15 cellular contexts compared by ENCODE assay signal in genomic region chr4:110669663-110670062, GRCh38. TPM values are rescaled to one million over a fixed set of nuclear protein-coding genes. Genes with fewer than 3 reads are reported as not detected.
DNase-seq lines count a peak whose midpoint lies in the region; ATAC-seq and TF ChIP-seq lines count a peak whose summit lies in the region.
"Had no signal": no experiment of that assay in that cellular context is flagged by ENCODE, and none has a peak within 500 bp of the region (broad histone marks: within the 10 kb centered on the region; RNA-seq: fewer than 3 reads in every experiment).

No MANE protein-coding gene starts in this region.

- H4K20me1 ChIP-seq in GM23248 (ENCODE audit: insufficient read depth) (no peaks in the 10 kb centered on the region), PC-3 (ENCODE audit: low read length) (no peaks in the 10 kb centered on the region), MM.1S (ENCODE audit: insufficient read depth, low read length) (no peaks in the 10 kb centered on the region)

- no peak for TF ChIP-seq CTCF in PC-3 (conservative IDR thresholded peaks at IDR 0.05; ENCODE audit: low read depth, low read length)
- TF ChIP-seq CTCF in foreskin keratinocyte (conservative IDR thresholded peaks at IDR 0.05): no peak
- TF ChIP-seq CTCF in MM.1S (IDR thresholded peaks at IDR 0.05; ENCODE audit: low read length): no peak

- no TSS peak for BruUV-seq in PC-3 (replicated peaks; lab: Mats Ljungman, UMichigan)

- no peaks in the 10 kb centered on the region for H3K4me1 ChIP-seq in GM23248 (ENCODE audit: insufficient read depth)
- peaks cover under 1% of the 10 kb centered on the region; the same call in 1 of the 2 replicates for H3K4me1 ChIP-seq in PC-3 (ENCODE audit: insufficient read depth, low read length)
- no peaks in the 10 kb centered on the region for H3K4me1 ChIP-seq in foreskin keratinocyte
- no peaks in the 10 kb centered on the region for H3K4me1 ChIP-seq in MM.1S (ENCODE audit: low read length)

- H3K27me3 ChIP-seq in GM23248 (replicated peaks; ENCODE audit: insufficient read depth) (no peaks in the 10 kb centered on the region), PC-3 (ENCODE audit: low read length) (peaks cover 6% of the 10 kb centered on the region; the same call in 1 of the 2 replicates), foreskin keratinocyte (no peaks in the 10 kb centered on the region), MM.1S (replicated peaks; ENCODE audit: insufficient read depth, low read length) (no peaks in the 10 kb centered on the region)

- H3K27ac ChIP-seq in GM23248 (no peak overlapping the region), PC-3 (ENCODE audit: low read length) (no peak overlapping the region), foreskin keratinocyte (no peak overlapping the region), MM.1S (ENCODE audit: low read length) (no peak overlapping the region)
- H3K27ac ChIP-seq: A549 had no signal

- in situ Hi-C loops in GM23248 (cut with MboI): no loop called here

- H3K79me2 ChIP-seq in GM23248 (ENCODE audit: insufficient read depth) (no peaks in the 10 kb centered on the region), PC-3 (ENCODE audit: low read length) (no peaks in the 10 kb centered on the region), MM.1S (ENCODE audit: low read length) (no peaks in the 10 kb centered on the region)

- intact Hi-C loops in PC-3 (cut with micrococcal nuclease): no loop called here
- intact Hi-C loops in activated T-helper 1 cell treated with anti-CD3 and anti-CD28 coated beads, Interleukin-12 subunit alpha, Interleukin-12 subunit beta, Interleukin-2, Interleukin-4 antibody, amounts not matched to agents 30 ng/mL and 10 ng/mL and 1 ng/mL, durations not matched to agents 14 hours and 24 hours and 36 hours (cut with micrococcal nuclease): no loop called here

- no peak overlapping the region for H3K27ac Mint-ChIP-seq in activated T-helper 1 cell treated with anti-CD3 and anti-CD28 coated beads, Interleukin-12 subunit alpha, Interleukin-12 subunit beta, Interleukin-2, Interleukin-4 antibody, amounts not matched to agents 30 ng/mL and 10 ng/mL and 1 ng/mL, durations not matched to agents 14 hours and 24 hours and 36 hours

- H3K9ac ChIP-seq in GM23248: no peak overlapping the region
- no peak overlapping the region for H3K9ac ChIP-seq in PC-3 (ENCODE audit: low read length)
- H3K9ac ChIP-seq in MM.1S (ENCODE audit: low read length): no peak overlapping the region

- H3K9me2 ChIP-seq in GM23248 (ENCODE audit: insufficient read depth) (no peaks in the 10 kb centered on the region), PC-3 (replicated peaks; ENCODE audit: low read length) (no peaks in the 10 kb centered on the region), MM.1S (replicated peaks; ENCODE audit: insufficient read depth, low read length) (no peaks in the 10 kb centered on the region)

- CTCF ChIA-PET in PC-3 (lab: Charles Lee): no interaction called here

- no peak overlapping the region for H3K4me3 Mint-ChIP-seq in activated T-helper 1 cell treated with anti-CD3 and anti-CD28 coated beads, Interleukin-12 subunit alpha, Interleukin-12 subunit beta, Interleukin-2, Interleukin-4 antibody, amounts not matched to agents 30 ng/mL and 10 ng/mL and 1 ng/mL, durations not matched to agents 14 hours and 24 hours and 36 hours

- H3K36me3 ChIP-seq in GM23248 (ENCODE audit: low read depth) (no peaks in the 10 kb centered on the region), PC-3 (ENCODE audit: low read depth, low read length) (no peaks in the 10 kb centered on the region), MM.1S (replicated peaks; ENCODE audit: insufficient read depth, low read length) (no peaks in the 10 kb centered on the region)

- ATAC-seq in PC-3: no peak
- peak; percentile 32 for ATAC-seq in foreskin keratinocyte

- H3K4me2 ChIP-seq in GM23248 (ENCODE audit: unreplicated experiment): no peak overlapping the region
- H3K4me2 ChIP-seq in PC-3 (ENCODE audit: low read length): no peak overlapping the region
- H3K4me2 ChIP-seq in MM.1S (ENCODE audit: low read depth, low read length): no peak overlapping the region
- H3K4me2 ChIP-seq: A549 had no signal

- H3K9me3 ChIP-seq in GM23248 (ENCODE audit: low read depth): no peaks in the 10 kb centered on the region
- no peaks in the 10 kb centered on the region for H3K9me3 ChIP-seq in PC-3 (ENCODE audit: low read length)
- no peaks in the 10 kb centered on the region for H3K9me3 ChIP-seq in MM.1S (replicated peaks; ENCODE audit: insufficient read depth, low read length)
- H3K9me3 ChIP-seq: A549 had no signal

- no peaks in the 10 kb centered on the region for H3K9me3 Mint-ChIP-seq in activated T-helper 1 cell treated with anti-CD3 and anti-CD28 coated beads, Interleukin-12 subunit alpha, Interleukin-12 subunit beta, Interleukin-2, Interleukin-4 antibody, amounts not matched to agents 30 ng/mL and 10 ng/mL and 1 ng/mL, durations not matched to agents 14 hours and 24 hours and 36 hours

- H3K4me1 Mint-ChIP-seq in activated T-helper 1 cell treated with anti-CD3 and anti-CD28 coated beads, Interleukin-12 subunit alpha, Interleukin-12 subunit beta, Interleukin-2, Interleukin-4 antibody, amounts not matched to agents 30 ng/mL and 10 ng/mL and 1 ng/mL, durations not matched to agents 14 hours and 24 hours and 36 hours (ENCODE audit: low read depth): no peaks in the 10 kb centered on the region

- H3K27me3 Mint-ChIP-seq in activated T-helper 1 cell treated with anti-CD3 and anti-CD28 coated beads, Interleukin-12 subunit alpha, Interleukin-12 subunit beta, Interleukin-2, Interleukin-4 antibody, amounts not matched to agents 30 ng/mL and 10 ng/mL and 1 ng/mL, durations not matched to agents 14 hours and 24 hours and 36 hours (ENCODE audit: insufficient read depth): no peaks in the 10 kb centered on the region

- POLR2A ChIA-PET in PC-3 (lab: Charles Lee; ENCODE audit: unreplicated experiment): no interaction called here

- DNase-seq in GM23248 (peak; percentile 33), PC-3 (peak; percentile 45), foreskin keratinocyte (peak; percentile 37 to 62), skeletal muscle cell (ENCODE audit: low read depth) (peak; percentile 16), MM.1S (no peak), OCI-M2 (lab: John Stamatoyannopoulos, UW; ENCODE audit: unreplicated experiment) (no peak)
- no peak for DNase-seq in activated T-helper 1 cell treated with anti-CD3 and anti-CD28 coated beads, Interleukin-12 subunit alpha, Interleukin-12 subunit beta, Interleukin-2, Interleukin-4 antibody, amounts not matched to agents 30 ng/mL and 10 ng/mL and 1 ng/mL, durations not matched to agents 14 hours and 24 hours and 36 hours (ENCODE audit: low spot score)
- DNase-seq: AML-193, DMS53, HCEC 1CT, IMR-90, NCI-H1092, NCI-H1694 treated with DMSO at 0.1 percent for 48 hours, SHP77 had no signal

- H3F3A ChIP-seq in GM23248 (ENCODE audit: insufficient read depth) (no peaks in the 10 kb centered on the region), PC-3 (ENCODE audit: low read length, unreplicated experiment) (no peaks in the 10 kb centered on the region), MM.1S (ENCODE audit: insufficient read depth, low read length) (no peaks in the 10 kb centered on the region)

- H3K4me3 ChIP-seq in GM23248 (no peak overlapping the region), PC-3 (ENCODE audit: low read length) (no peak overlapping the region), skeletal muscle cell (ENCODE audit: low read depth, low read length) (no peak overlapping the region), MM.1S (ENCODE audit: low read length) (no peak overlapping the region)
- H3K4me3 ChIP-seq: A549 had no signal

- H2AFZ ChIP-seq in GM23248 (no peak overlapping the region), PC-3 (ENCODE audit: low read length) (no peak overlapping the region), MM.1S (ENCODE audit: low read length) (no peak overlapping the region)

- no peaks in the 10 kb centered on the region for H3K36me3 Mint-ChIP-seq in activated T-helper 1 cell treated with anti-CD3 and anti-CD28 coated beads, Interleukin-12 subunit alpha, Interleukin-12 subunit beta, Interleukin-2, Interleukin-4 antibody, amounts not matched to agents 30 ng/mL and 10 ng/mL and 1 ng/mL, durations not matched to agents 14 hours and 24 hours and 36 hours (ENCODE audit: low read depth)

RNA-seq across cellular contexts. Expression of gene PITX2, which starts 46.8 kb away (rescaled TPM):
- 4.3 and 5.8 TPM in 2 replicates for total RNA-seq in GM23248 (2014; rRNA removed; shearing (Covaris generic))
- 5.6 and 5.8 TPM in 2 replicates for polyA plus RNA-seq in GM23248 (2016; fragmentation: Nextera tagmentation; extraction: Ambion mirVana)
- total RNA-seq in PC-3 (2014; rRNA removed): 0.55 and 1.7 TPM in 2 replicates
- 22.2 and 27.1 TPM in 2 replicates for total RNA-seq in foreskin keratinocyte
- 15.4 and 19.3 TPM in 2 replicates for polyA plus RNA-seq in foreskin keratinocyte
- total RNA-seq in activated T-helper 1 cell treated with anti-CD3 and anti-CD28 coated beads, Interleukin-12 subunit alpha, Interleukin-12 subunit beta, Interleukin-2, Interleukin-4 antibody, amounts not matched to agents 30 ng/mL and 10 ng/mL and 1 ng/mL, durations not matched to agents 14 hours and 24 hours and 36 hours: not detected in 2 replicates

Comparison
In these comparisons a context has a peak if more than half of its experiments do, and no peak if none do; other contexts are left out.
1. DNase-seq: peak in GM23248 (single experiment), PC-3 (single experiment), foreskin keratinocyte (2 of 2) and skeletal muscle cell (single experiment); none in activated T-helper 1 cell treated with anti-CD3 and anti-CD28 coated beads, Interleukin-12 subunit alpha, Interleukin-12 subunit beta, Interleukin-2, Interleukin-4 antibody, amounts not matched to agents 30 ng/mL and 10 ng/mL and 1 ng/mL, durations not matched to agents 14 hours and 24 hours and 36 hours (single experiment), MM.1S (single experiment) and OCI-M2 (single experiment).